In the genomic region with DNA sequence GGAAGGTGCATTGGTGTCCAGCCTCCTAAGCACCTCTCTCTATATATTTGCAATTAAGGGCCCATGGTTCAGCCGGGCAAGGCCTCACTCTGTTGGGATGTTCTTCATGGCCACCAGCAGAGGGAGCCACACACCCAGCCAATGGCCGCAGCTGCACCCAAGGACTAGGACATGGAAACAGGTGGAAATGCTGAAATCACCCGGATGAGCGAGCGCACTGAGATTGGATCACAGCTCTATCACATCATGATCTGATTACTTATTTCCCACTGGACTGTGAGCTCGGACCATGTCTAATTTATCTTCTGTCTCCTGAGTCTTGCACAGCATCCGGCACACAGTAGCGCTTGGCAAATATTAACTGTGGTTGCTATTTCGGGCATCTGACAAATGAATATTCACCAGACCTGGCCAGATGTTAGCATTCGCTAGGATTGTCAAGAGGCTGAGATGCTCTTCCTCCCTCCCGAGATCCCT, we compare ENCODE assay signal across 8 cellular contexts. TPM values are rescaled to one million over a fixed set of nuclear protein-coding genes. Genes with fewer than 3 reads are reported as not detected.
A peak's percentile ranks its signal among the peaks of the same experiment; 100 is the strongest.
DNase-seq lines count a peak whose midpoint lies in the region; ATAC-seq and TF ChIP-seq lines count a peak whose summit lies in the region.

No MANE protein-coding gene starts in this region.

- H3K9me3 Mint-ChIP-seq in T-helper 2 cell treated with Interferon-gamma antibody and Interleukin-4, amounts not matched to agents 5 μg/mL and 100 μg/mL, for 36 hours, result no peaks in the 10 kb centered on the region

- intact Hi-C loops in left ventricle myocardium inferior (cut with micrococcal nuclease), result loop anchor here (5.0 kb wide), 1 partner anchor 41 kb away; no protein-coding TSS in a partner anchor

- H3K9me3 ChIP-seq in BE2C, result no peaks in the 10 kb centered on the region
- no peaks in the 10 kb centered on the region for H3K9me3 ChIP-seq in left ventricle myocardium inferior (replicated peaks)

- no peaks in the 10 kb centered on the region for H3K36me3 Mint-ChIP-seq in T-helper 2 cell treated with Interferon-gamma antibody and Interleukin-4, amounts not matched to agents 5 μg/mL and 100 μg/mL, for 36 hours (ENCODE audit: low read depth)

- no peaks in the 10 kb centered on the region for H3K36me3 ChIP-seq in BE2C
- no peaks in the 10 kb centered on the region for H3K36me3 ChIP-seq in left ventricle myocardium inferior

- H3K27ac ChIP-seq in left ventricle myocardium inferior (replicated peaks), result no peak overlapping the region

- peak; percentile 88 for DNase-seq in BE2C
- peak; percentile 59 for DNase-seq in H4 (ENCODE audit: low spot score)
- DNase-seq in NCI-H187 (lab: John Stamatoyannopoulos, UW), result peak; percentile 31 to 50
- DNase-seq in T-helper 2 cell treated with Interferon-gamma antibody and Interleukin-4, amounts not matched to agents 5 μg/mL and 100 μg/mL, for 36 hours (ENCODE audit: low spot score), result peak; percentile 62
- DNase-seq in amygdala (lab: John Stamatoyannopoulos, UW), result peak; percentile 29 to 91 (median 75)
- peak; percentile 71 for DNase-seq in left ventricle myocardium inferior
- DNase-seq in renal cortical epithelial cell (ENCODE audit: low read depth), result peak; percentile 92

- H3K4me1 Mint-ChIP-seq in T-helper 2 cell treated with Interferon-gamma antibody and Interleukin-4, amounts not matched to agents 5 μg/mL and 100 μg/mL, for 36 hours (ENCODE audit: low read depth), result peaks cover 6% of the 10 kb centered on the region

- H3K4me1 ChIP-seq in BE2C, result no peaks in the 10 kb centered on the region
- H3K4me1 ChIP-seq in left ventricle myocardium inferior, result peaks cover 16% of the 10 kb centered on the region

- H3K4me3 Mint-ChIP-seq in T-helper 2 cell treated with Interferon-gamma antibody and Interleukin-4, amounts not matched to agents 5 μg/mL and 100 μg/mL, for 36 hours, result no peak overlapping the region

- H3K27ac Mint-ChIP-seq in T-helper 2 cell treated with Interferon-gamma antibody and Interleukin-4, amounts not matched to agents 5 μg/mL and 100 μg/mL, for 36 hours, result no peak overlapping the region

- no peak for ATAC-seq in HG03039 (IDR thresholded peaks at IDR 0.05; ENCODE audit: unreplicated experiment)

- H3K4me3 ChIP-seq in BE2C (ENCODE audit: low read depth, low read length) (peak overlapping the region; percentile 41), left ventricle myocardium inferior (peak overlapping the region; percentile 52)

- H3K27me3 Mint-ChIP-seq in T-helper 2 cell treated with Interferon-gamma antibody and Interleukin-4, amounts not matched to agents 5 μg/mL and 100 μg/mL, for 36 hours (ENCODE audit: low read depth), result no peaks in the 10 kb centered on the region

- peak; percentile 99 for TF ChIP-seq CTCF in BE2C (IDR thresholded peaks at IDR 0.05; ENCODE audit: low read depth, low read length)
- TF ChIP-seq CTCF in left ventricle myocardium inferior (IDR thresholded peaks at IDR 0.05; ENCODE audit: borderline replicate concordance), result peak; percentile 92

- H3K27me3 ChIP-seq in BE2C, result no peaks in the 10 kb centered on the region
- H3K27me3 ChIP-seq in left ventricle myocardium inferior (ENCODE audit: low read depth), result no peaks in the 10 kb centered on the region

RNA-seq across cellular contexts. Expression of a gene that starts 31.2 kb away (rescaled TPM):
- 28.2 TPM for polyA plus RNA-seq in BE2C (2012; ENCODE audit: insufficient read depth, insufficient read length, low read depth)
- total RNA-seq in H4 (2014; rRNA removed; shearing (Covaris generic)), result 3.5 and 3.7 TPM in 2 replicates
- 2.0 TPM for total RNA-seq in left ventricle myocardium inferior
- total RNA-seq in renal cortical epithelial cell, result 28.9 and 41.7 TPM in 2 replicates

Comparison
In these comparisons a context has a peak if more than half of its experiments do, and no peak if none do; other contexts are left out.
1. DNase-seq: peak in every context shown above with its lines; median percentile 92 in renal cortical epithelial cell; 88 in BE2C; 75 in amygdala; 71 in left ventricle myocardium inferior; 62 in T-helper 2 cell treated with Interferon-gamma antibody and Interleukin-4, amounts not matched to agents 5 μg/mL and 100 μg/mL, for 36 hours; 59 in H4; 40 in NCI-H187.